In genomic region chr19:4534836-4535658, GRCh38 we compare ENCODE assay signal across 8 cellular contexts. TPM values are rescaled to one million over a fixed set of nuclear protein-coding genes. Genes with fewer than 3 reads are reported as not detected.
DNase-seq lines count a peak whose midpoint lies in the region; ATAC-seq and TF ChIP-seq lines count a peak whose summit lies in the region.

A gene with protein sequence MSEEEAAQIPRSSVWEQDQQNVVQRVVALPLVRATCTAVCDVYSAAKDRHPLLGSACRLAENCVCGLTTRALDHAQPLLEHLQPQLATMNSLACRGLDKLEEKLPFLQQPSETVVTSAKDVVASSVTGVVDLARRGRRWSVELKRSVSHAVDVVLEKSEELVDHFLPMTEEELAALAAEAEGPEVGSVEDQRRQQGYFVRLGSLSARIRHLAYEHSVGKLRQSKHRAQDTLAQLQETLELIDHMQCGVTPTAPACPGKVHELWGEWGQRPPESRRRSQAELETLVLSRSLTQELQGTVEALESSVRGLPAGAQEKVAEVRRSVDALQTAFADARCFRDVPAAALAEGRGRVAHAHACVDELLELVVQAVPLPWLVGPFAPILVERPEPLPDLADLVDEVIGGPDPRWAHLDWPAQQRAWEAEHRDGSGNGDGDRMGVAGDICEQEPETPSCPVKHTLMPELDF (minus strand): TSS chr19:4535224. CDS start chr19:4534074, 1,150 bp downstream.

- intact Hi-C loops in CD8-positive, alpha-beta T cell (cut with DNase I, micrococcal nuclease): no loop called here
- intact Hi-C loops in ascending aorta (cut with DNase I): no loop called here

- peak; percentile 15 to 57 (median 44) for DNase-seq in CD8-positive, alpha-beta T cell
- DNase-seq in LoVo (ENCODE audit: low spot score) (peak; percentile 50), RWPE2 (ENCODE audit: low spot score) (no peak), ascending aorta (ENCODE audit: low spot score in 2 of 2) (no peak), hepatic stellate cell (ENCODE audit: low spot score) (peak; percentile 79), renal cortical epithelial cell (ENCODE audit: low read depth) (peak; percentile 24)

- POLR2A ChIA-PET in CD8-positive, alpha-beta T cell (lab: Charles Lee): no interaction called here

- CTCF ChIA-PET in CD8-positive, alpha-beta T cell (lab: Charles Lee): interaction anchor here (3.5 kb wide), 1 partner anchor 10 kb away, joined by 27 read pairs; no protein-coding TSS in a partner anchor

- no peaks in the 10 kb centered on the region for H3K36me3 ChIP-seq in CD8-positive, alpha-beta T cell (ENCODE audit: insufficient read depth, low read length)
- no peaks in the 10 kb centered on the region for H3K36me3 ChIP-seq in RWPE2 (ENCODE audit: low read depth)
- H3K36me3 ChIP-seq in ascending aorta: no peaks in the 10 kb centered on the region

- H3K4me3 ChIP-seq in CD8-positive, alpha-beta T cell (ENCODE audit: low read depth, low read length): no peak within 1 kb of the TSS
- H3K4me3 ChIP-seq in RWPE2 (ENCODE audit: severe bottlenecking) (no peak within 1 kb of the TSS), ascending aorta (peak within 1 kb of the TSS; percentile 6 to 12)

- no peak for TF ChIP-seq CTCF in CD8-positive, alpha-beta T cell (IDR thresholded peaks at IDR 0.05)
- TF ChIP-seq CTCF in RWPE2 (IDR thresholded peaks at IDR 0.05; ENCODE audit: poor library complexity, severe bottlenecking) (no peak), ascending aorta (IDR thresholded peaks at IDR 0.05) (no peak)

- peaks cover 11% of the 10 kb centered on the region for H3K27me3 Mint-ChIP-seq in CD8-positive, alpha-beta T cell (ENCODE audit: low read depth)

- H3K27ac Mint-ChIP-seq in CD8-positive, alpha-beta T cell: no peak within 1 kb of the TSS

- H3K4me1 ChIP-seq in CD8-positive, alpha-beta T cell (ENCODE audit: insufficient read depth, low read length): peaks cover 11% of the 10 kb centered on the region
- H3K4me1 ChIP-seq in RWPE2 (ENCODE audit: insufficient read depth, poor library complexity, severe bottlenecking) (no peaks in the 10 kb centered on the region), ascending aorta (peaks cover 0 to 2% of the 10 kb centered on the region in 2 donors)

- peak within 1 kb of the TSS; percentile 43 for H3K4me3 Mint-ChIP-seq in CD8-positive, alpha-beta T cell

- H3K27me3 ChIP-seq in CD8-positive, alpha-beta T cell (ENCODE audit: insufficient read depth, low read length): no peaks in the 10 kb centered on the region
- H3K27me3 ChIP-seq in RWPE2 (ENCODE audit: insufficient read depth, poor library complexity, severe bottlenecking) (no peaks in the 10 kb centered on the region), ascending aorta (no peaks in the 10 kb centered on the region)

- no peaks in the 10 kb centered on the region for H3K9me3 Mint-ChIP-seq in CD8-positive, alpha-beta T cell

- H3K27ac ChIP-seq in CD8-positive, alpha-beta T cell (ENCODE audit: low read depth, low read length): no peak within 1 kb of the TSS
- H3K27ac ChIP-seq in RWPE2 (ENCODE audit: poor library complexity, severe bottlenecking) (no peak within 1 kb of the TSS), ascending aorta (no peak within 1 kb of the TSS)

- H3K4me1 Mint-ChIP-seq in CD8-positive, alpha-beta T cell (ENCODE audit: low read depth): peaks cover 7% of the 10 kb centered on the region

- ATAC-seq in CD8-positive, alpha-beta T cell: peak; percentile 78
- peak; percentile 74 for ATAC-seq in RWPE2 (ENCODE audit: low read depth)
- no peak for ATAC-seq in GM21381 (IDR thresholded peaks at IDR 0.05; ENCODE audit: unreplicated experiment)
- ATAC-seq in HG02852 (IDR thresholded peaks at IDR 0.05; ENCODE audit: unreplicated experiment): no peak

- no peaks in the 10 kb centered on the region for H3K36me3 Mint-ChIP-seq in CD8-positive, alpha-beta T cell

- H3K9me3 ChIP-seq in CD8-positive, alpha-beta T cell (ENCODE audit: low read length): no peaks in the 10 kb centered on the region
- no peaks in the 10 kb centered on the region for H3K9me3 ChIP-seq in RWPE2 (ENCODE audit: severe bottlenecking)
- no peaks in the 10 kb centered on the region for H3K9me3 ChIP-seq in ascending aorta

RNA-seq across cellular contexts. Expression of the gene that starts here (rescaled TPM):
- under 1 TPM; 0.53 to 0.54 TPM for total RNA-seq in CD8-positive, alpha-beta T cell
- total RNA-seq in ascending aorta: 17.1 TPM
- 0.17 and 0.40 TPM in 2 replicates for total RNA-seq in renal cortical epithelial cell

Comparison
In these comparisons a context has a peak if more than half of its experiments do, and no peak if none do; other contexts are left out.
1. RNA of the gene that starts here (total RNA-seq): 17.1 TPM in ascending aorta (single experiment); 0.53 to 0.54 TPM in CD8-positive, alpha-beta T cell and 0.17 to 0.40 TPM in renal cortical epithelial cell; every median in the first group is over 10 times any median in the second.
2. Peak in DNase-seq and ATAC-seq in CD8-positive, alpha-beta T cell; RNA of the gene not detected or under 1 TPM.
3. Peak in DNase-seq in renal cortical epithelial cell; RNA of the gene not detected or under 1 TPM.
4. DNase-seq: peak in LoVo (single experiment) and hepatic stellate cell (single experiment); none in RWPE2 (single experiment) and ascending aorta (0 of 2).
5. H3K4me3 ChIP-seq: peak in ascending aorta (2 of 2); none in CD8-positive, alpha-beta T cell (single experiment) and RWPE2 (single experiment).